Comparison of ENCODE assay signal across 16 cellular contexts in genomic region chr2:204251977-204252376, GRCh38.
DNase-seq lines count a peak whose midpoint lies in the region; ATAC-seq and TF ChIP-seq lines count a peak whose summit lies in the region.
"Had no signal": no experiment of that assay in that cellular context is flagged by ENCODE, and none has a peak within 500 bp of the region (broad histone marks: within the 10 kb centered on the region; RNA-seq: fewer than 3 reads in every experiment).

No MANE protein-coding gene starts in this region.

- POLR2A ChIA-PET in activated CD4-positive, alpha-beta T cell treated with anti-CD3 and anti-CD28 coated beads, Interleukin-2, amount 10 ng/mL, durations not matched to agents 7 days and 5 days (lab: Charles Lee): interaction anchor here (0.7 kb wide), 1 partner anchor 188 kb away, joined by 4 read pairs; no protein-coding TSS in a partner anchor

- no peaks in the 10 kb centered on the region for H3K9me3 Mint-ChIP-seq in activated CD4-positive, alpha-beta T cell treated with anti-CD3 and anti-CD28 coated beads, Interleukin-2, amount 10 ng/mL, durations not matched to agents 7 days and 5 days
- H3K9me3 Mint-ChIP-seq: CD4-positive, alpha-beta T cell; GM23338; H9 had no signal

- H3K9me3 ChIP-seq in testis: no peaks in the 10 kb centered on the region

- H3K27me3 ChIP-seq in testis: no peaks in the 10 kb centered on the region

- CTCF ChIA-PET in activated CD4-positive, alpha-beta T cell treated with anti-CD3 and anti-CD28 coated beads, Interleukin-2, amount 10 ng/mL, durations not matched to agents 7 days and 5 days (lab: Charles Lee): no interaction called here

- TF ChIP-seq CTCF in epithelial cell of esophagus (IDR thresholded peaks at IDR 0.05; ENCODE audit: insufficient read depth, low read depth, low read length, missing control alignments) (no peak), testis (IDR thresholded peaks at IDR 0.05) (no peak)

- no peak overlapping the region for H3K27ac Mint-ChIP-seq in activated CD4-positive, alpha-beta T cell treated with anti-CD3 and anti-CD28 coated beads, Interleukin-2, amount 10 ng/mL, durations not matched to agents 7 days and 5 days
- H3K27ac Mint-ChIP-seq: B cell; CD4-positive, alpha-beta T cell; GM23338; H9 had no signal

- 50 to 60% methylated on average over 10 to 11 of the region's 11 CpGs for WGBS in testis, 2 donors

- H3K4me1 Mint-ChIP-seq in activated CD4-positive, alpha-beta T cell treated with anti-CD3 and anti-CD28 coated beads, Interleukin-2, amount 10 ng/mL, durations not matched to agents 7 days and 5 days: no peaks in the 10 kb centered on the region
- H3K4me1 Mint-ChIP-seq: B cell had no signal

- DNase-seq in RPMI7951 (ENCODE audit: low read depth) (peak; percentile 9), epithelial cell of esophagus (ENCODE audit: low read depth) (peak; percentile 4), left colon (no peak), testis (peak; percentile 73), T-helper 2 cell (no peak)
- DNase-seq in activated CD4-positive, alpha-beta T cell treated with anti-CD3 and anti-CD28 coated beads, Interleukin-2, amount 10 ng/mL, durations not matched to agents 7 days and 5 days: no peak
- DNase-seq: C1 segment of cervical spinal cord; CD4-positive, alpha-beta T cell; DMS153; DMS79 treated with DMSO at 0.1 percent for 48 hours; EL; H9 had no signal

- peaks cover 10% of the 10 kb centered on the region for H3K27me3 Mint-ChIP-seq in activated CD4-positive, alpha-beta T cell treated with anti-CD3 and anti-CD28 coated beads, Interleukin-2, amount 10 ng/mL, durations not matched to agents 7 days and 5 days
- H3K27me3 Mint-ChIP-seq: B cell had no signal

- no peak for TF ChIP-seq POLR2A in testis (IDR thresholded peaks at IDR 0.05)

- ATAC-seq in left colon: peak; percentile 25
- ATAC-seq in HG03280 (IDR thresholded peaks at IDR 0.05; ENCODE audit: unreplicated experiment): no peak
- ATAC-seq: GM23338, HepG2 had no signal

- H3K36me3 ChIP-seq in testis (ENCODE audit: low read depth, missing control alignments): no peaks in the 10 kb centered on the region

- no peak overlapping the region for H3K4me3 ChIP-seq in epithelial cell of esophagus (ENCODE audit: low read length)
- no peak overlapping the region for H3K4me3 ChIP-seq in testis
- H3K4me3 ChIP-seq: GM23338 had no signal

- intact Hi-C loops in left colon (cut with DNase I, micrococcal nuclease) (no loop called here), testis (cut with DNase I; ENCODE audit: low total_unique reads) (no loop called here)

- H3K4me1 ChIP-seq in testis: no peaks in the 10 kb centered on the region

- H3K36me3 Mint-ChIP-seq in activated CD4-positive, alpha-beta T cell treated with anti-CD3 and anti-CD28 coated beads, Interleukin-2, amount 10 ng/mL, durations not matched to agents 7 days and 5 days (ENCODE audit: low read depth): no peaks in the 10 kb centered on the region

- no peak overlapping the region for H3K4me3 Mint-ChIP-seq in activated CD4-positive, alpha-beta T cell treated with anti-CD3 and anti-CD28 coated beads, Interleukin-2, amount 10 ng/mL, durations not matched to agents 7 days and 5 days
- H3K4me3 Mint-ChIP-seq: B cell; CD4-positive, alpha-beta T cell; GM23338; H9 had no signal

- no peak overlapping the region for H3K27ac ChIP-seq in testis

Comparison
In these comparisons a context has a peak if more than half of its experiments do, and no peak if none do; other contexts are left out.
1. DNase-seq: peak in RPMI7951 (single experiment), epithelial cell of esophagus (single experiment) and testis (single experiment); none in left colon (0 of 2), T-helper 2 cell (0 of 5) and activated CD4-positive, alpha-beta T cell treated with anti-CD3 and anti-CD28 coated beads, Interleukin-2, amount 10 ng/mL, durations not matched to agents 7 days and 5 days (single experiment).